In genomic region chr1:14800014-14800413, GRCh38 we compare ENCODE assay signal across 29 cellular contexts.
"Had no signal": no experiment of that assay in that cellular context is flagged by ENCODE, and none has a peak within 500 bp of the region (broad histone marks: within the 10 kb centered on the region; RNA-seq: fewer than 3 reads in every experiment).

No MANE protein-coding gene starts in this region.

- H3K4me3 ChIP-seq: ascending aorta had no signal

- FAIRE-seq: colon, TTC549 had no signal

- H3K27me3 ChIP-seq: ascending aorta had no signal

- ATAC-seq: activated CD4-positive, alpha-beta T cell treated with anti-CD3 and anti-CD28 coated beads for 36 hours; activated CD4-positive, CD25-positive, alpha-beta regulatory T cell treated with anti-CD3 and anti-CD28 coated beads, Interleukin-2, amount 50 U/mL, for 24 hours; activated CD8-positive, alpha-beta memory T cell treated with anti-CD3 and anti-CD28 coated beads, Interleukin-2, amount 10 ng/mL, durations not matched to agents 7 days and 5 days; activated CD8-positive, alpha-beta T cell treated with anti-CD3 and anti-CD28 coated beads, Interleukin-2, amount 10 ng/mL, durations not matched to agents 7 days and 5 days; activated naive CD8-positive, alpha-beta T cell treated with anti-CD3 and anti-CD28 coated beads, Interleukin-2, amount 50 U/mL, for 24 hours had no signal

- DNase-seq: activated CD4-positive, alpha-beta memory T cell treated with anti-CD3 and anti-CD28 coated beads, Interleukin-2, amount 10 ng/mL, durations not matched to agents 7 days and 5 days; activated CD4-positive, alpha-beta T cell treated with anti-CD3 and anti-CD28 coated beads for 1 hour; activated CD4-positive, alpha-beta T cell treated with anti-CD3 and anti-CD28 coated beads for 36 hours; activated CD4-positive, alpha-beta T cell treated with anti-CD3 and anti-CD28 coated beads for 48 hours; activated CD4-positive, alpha-beta T cell treated with anti-CD3 and anti-CD28 coated beads, Interleukin-2, amount 10 ng/mL, durations not matched to agents 7 days and 5 days; activated CD4-positive, alpha-beta T cell treated with anti-CD3 and anti-CD28 coated beads, Interleukin-2, amount 50 U/mL, for 48 hours; activated CD4-positive, CD25-positive, alpha-beta regulatory T cell; activated CD8-positive, alpha-beta memory T cell treated with anti-CD3 and anti-CD28 coated beads for 24 hours; activated CD8-positive, alpha-beta memory T cell treated with anti-CD3 and anti-CD28 coated beads, Interleukin-2, amount 10 ng/mL, durations not matched to agents 7 days and 5 days; activated CD8-positive, alpha-beta memory T cell treated with anti-CD3 and anti-CD28 coated beads, Interleukin-2, amount 50 U/mL, for 48 hours; activated CD8-positive, alpha-beta T cell treated with anti-CD3 and anti-CD28 coated beads, Interleukin-2, amount 10 ng/mL, durations not matched to agents 7 days and 5 days; activated effector memory CD4-positive, alpha-beta T cell treated with Interleukin-2 at 50 U/mL for 16 hours; activated gamma-delta T cell; activated naive CD4-positive, alpha-beta T cell treated with anti-CD3 and anti-CD28 coated beads, Interleukin-2, amount 10 ng/mL, durations not matched to agents 7 days and 5 days; activated naive CD4-positive, alpha-beta T cell treated with Interleukin-2 at 50 U/mL for 16 hours; activated naive CD8-positive, alpha-beta T cell treated with anti-CD3 and anti-CD28 coated beads, Interleukin-2, amount 10 ng/mL, durations not matched to agents 7 days and 5 days; activated naive CD8-positive, alpha-beta T cell treated with anti-CD3 and anti-CD28 coated beads, Interleukin-2, amount 50 U/mL, for 24 hours; activated T-cell treated with anti-CD3 and anti-CD28 coated beads, Interleukin-2, amount 50 U/mL, for 24 hours; activated T-cell treated with anti-CD3 and anti-CD28 coated beads, Interleukin-2, amount 50 U/mL, for 48 hours; amygdala; anterior cingulate cortex; central memory CD4-positive, alpha-beta T cell; T-helper 2 cell; T-helper 9 cell had no signal

- H3K4me1 ChIP-seq: ascending aorta had no signal

- H3K27ac ChIP-seq: ascending aorta, VCaP had no signal

- H3K9me3 ChIP-seq: ascending aorta had no signal

- H3K36me3 ChIP-seq: ascending aorta had no signal
